ENCODE assay signal across 19 cellular contexts in genomic region chr4:385934-386707, GRCh38. TPM values are rescaled to one million over a fixed set of nuclear protein-coding genes. Genes with fewer than 3 reads are reported as not detected.
DNase-seq lines count a peak whose midpoint lies in the region; ATAC-seq, FAIRE-seq and TF ChIP-seq lines count a peak whose summit lies in the region.
"Had no signal": no experiment of that assay in that cellular context is flagged by ENCODE, and none has a peak within 500 bp of the region (broad histone marks: within the 10 kb centered on the region; RNA-seq: fewer than 3 reads in every experiment).

No MANE protein-coding gene starts in this region.

- no peak for FAIRE-seq in D721Med (lab: Jason Lieb, UNC)

- no peak for ATAC-seq in naive thymus-derived CD4-positive, alpha-beta T cell
- ATAC-seq in GM21360 (IDR thresholded peaks at IDR 0.05; ENCODE audit: unreplicated experiment) (no peak), GM19023 (IDR thresholded peaks at IDR 0.05; ENCODE audit: unreplicated experiment) (no peak)
- ATAC-seq: foreskin keratinocyte, left lung had no signal

- no peak overlapping the region for H3K4me2 ChIP-seq in BLaER1

- POLR2A ChIA-PET in naive thymus-derived CD4-positive, alpha-beta T cell (lab: Charles Lee) = no interaction called here

- H3K9me3 Mint-ChIP-seq in naive thymus-derived CD4-positive, alpha-beta T cell = peaks cover 6 to 100% (median 55%) of the 10 kb centered on the region in 11 donors

- H3K27me3 Mint-ChIP-seq in naive thymus-derived CD4-positive, alpha-beta T cell = no peaks in the 10 kb centered on the region
- H3K27me3 Mint-ChIP-seq: IgD-negative memory B cell had no signal

- peaks cover 4% of the 10 kb centered on the region; the same call in 1 of the 2 replicates for H3K36me3 ChIP-seq in BLaER1
- no peaks in the 10 kb centered on the region for H3K36me3 ChIP-seq in HUES64 (ENCODE audit: insufficient read depth, low read length)
- H3K36me3 ChIP-seq in naive thymus-derived CD4-positive, alpha-beta T cell (ENCODE audit: control insufficient read depth in 2 of 3, insufficient read depth in 3 of 3, low read length in 3 of 3) = peaks cover 0 to 6% (median 0%) of the 10 kb centered on the region in 3 experiments
- H3K36me3 ChIP-seq: left lung had no signal

- no peak overlapping the region for H3K27ac Mint-ChIP-seq in naive thymus-derived CD4-positive, alpha-beta T cell
- H3K27ac Mint-ChIP-seq: activated naive CD8-positive, alpha-beta T cell treated with anti-CD3 and anti-CD28 coated beads, Interleukin-2, amount 10 ng/mL, durations not matched to agents 7 days and 5 days; IgD-negative memory B cell had no signal

- no peaks in the 10 kb centered on the region for H4K20me1 ChIP-seq in BLaER1

- H3K27ac ChIP-seq in BLaER1 = no peak overlapping the region
- H3K27ac ChIP-seq in HUES64 (ENCODE audit: low read depth, low read length) = no peak overlapping the region
- no peak overlapping the region for H3K27ac ChIP-seq in naive thymus-derived CD4-positive, alpha-beta T cell (ENCODE audit: low read depth, low read length)
- H3K27ac ChIP-seq: foreskin keratinocyte, left lung, tibial nerve had no signal

- intact Hi-C loops in naive thymus-derived CD4-positive, alpha-beta T cell (cut with micrococcal nuclease) = no loop called here

- no peak overlapping the region for H3K4me3 Mint-ChIP-seq in naive thymus-derived CD4-positive, alpha-beta T cell
- H3K4me3 Mint-ChIP-seq: activated naive CD8-positive, alpha-beta T cell treated with anti-CD3 and anti-CD28 coated beads, Interleukin-2, amount 10 ng/mL, durations not matched to agents 7 days and 5 days had no signal

- H3K9ac ChIP-seq in BLaER1 (no peak overlapping the region), HUES64 (ENCODE audit: low read depth, low read length) (no peak overlapping the region)

- H3K36me3 Mint-ChIP-seq in naive thymus-derived CD4-positive, alpha-beta T cell = peaks cover 0 to 39% (median 12%) of the 10 kb centered on the region in 5 donors

- CTCF ChIA-PET in naive thymus-derived CD4-positive, alpha-beta T cell (lab: Charles Lee) = no interaction called here

- H3K9me3 ChIP-seq in BLaER1 (peaks cover 88% of the 10 kb centered on the region), HUES64 (ENCODE audit: insufficient read depth, low read depth, low read length) (peaks cover 72% of the 10 kb centered on the region)
- H3K9me3 ChIP-seq in naive thymus-derived CD4-positive, alpha-beta T cell (ENCODE audit: control insufficient read depth in 2 of 3, low read length in 3 of 3) = peaks cover 23 to 95% (median 54%) of the 10 kb centered on the region in 3 experiments

- WGBS in HUES64 = 95% methylated on average over 46 of the region's 46 CpGs

- H3K4me1 ChIP-seq in BLaER1 (peaks cover 31% of the 10 kb centered on the region), HUES64 (ENCODE audit: insufficient read depth, low read length) (no peaks in the 10 kb centered on the region)
- H3K4me1 ChIP-seq in naive thymus-derived CD4-positive, alpha-beta T cell (ENCODE audit: control insufficient read depth in 2 of 2, insufficient read depth in 2 of 2, low read length in 2 of 2) = peaks cover 0 to 8% of the 10 kb centered on the region in 2 donors
- H3K4me1 ChIP-seq: foreskin keratinocyte, left lung, tibial nerve had no signal

- no peak for DNase-seq in fibroblast of mammary gland (ENCODE audit: low read depth)
- no peak for DNase-seq in naive thymus-derived CD4-positive, alpha-beta T cell
- no peak for DNase-seq in D721Med (ENCODE audit: insufficient read length, low spot score)
- no peak for DNase-seq in ecto neural progenitor cell (ENCODE audit: low spot score)
- DNase-seq: activated CD4-positive, alpha-beta T cell treated with anti-CD3 and anti-CD28 coated beads for 4 hours; activated naive CD8-positive, alpha-beta T cell treated with anti-CD3 and anti-CD28 coated beads, Interleukin-2, amount 10 ng/mL, durations not matched to agents 7 days and 5 days; DMS79 treated with DMSO at 0.1 percent for 48 hours; foreskin keratinocyte; hypothalamus; NCI-H146; NCI-H2171 treated with DMSO at 0.1 percent for 48 hours; stimulated activated naive CD4-positive, alpha-beta T cell had no signal

- TF ChIP-seq CTCF in fibroblast of mammary gland (conservative IDR thresholded peaks at IDR 0.05; ENCODE audit: control insufficient read depth, insufficient read depth, low read depth, low read length) = no peak
- TF ChIP-seq CTCF in D721Med (IDR thresholded peaks at IDR 0.05; ENCODE audit: insufficient read depth, missing control alignments) = no peak

- peaks cover 0 to 12% (median 3%) of the 10 kb centered on the region in 7 donors for H3K4me1 Mint-ChIP-seq in naive thymus-derived CD4-positive, alpha-beta T cell

- H3K27me3 ChIP-seq in BLaER1 (0 out of 2 replicates have a peak, but pooled peaks cover 4% of the 10 kb centered on the region), HUES64 (ENCODE audit: insufficient read depth, low read length) (no peaks in the 10 kb centered on the region)
- H3K27me3 ChIP-seq in naive thymus-derived CD4-positive, alpha-beta T cell (ENCODE audit: control insufficient read depth in 2 of 2, insufficient read depth in 2 of 2, low read length in 2 of 2) = no peaks in the 10 kb centered on the region
- H3K27me3 ChIP-seq: tibial nerve had no signal

- peak overlapping the region; percentile 34; the same call in 1 of the 2 replicates for H3K4me3 ChIP-seq in BLaER1
- peak overlapping the region; percentile 22; the same call in 1 of the 2 replicates for H3K4me3 ChIP-seq in HUES64 (ENCODE audit: low read length)
- H3K4me3 ChIP-seq in fibroblast of mammary gland (ENCODE audit: control insufficient read depth, low read depth, low read length) = peak overlapping the region; percentile 38
- H3K4me3 ChIP-seq in naive thymus-derived CD4-positive, alpha-beta T cell (ENCODE audit: low read length) = peak overlapping the region; percentile 31
- H3K4me3 ChIP-seq: left lung, tibial nerve had no signal

RNA-seq across cellular contexts. Expression of gene ZNF141, which starts 48.5 kb away (rescaled TPM):
- 15.2 TPM for polyA plus RNA-seq in HUES64 (2013, experiment 1 of 2)
- 13.9 TPM for polyA plus RNA-seq in HUES64 (2013, experiment 2 of 2)
- 10 to 100 TPM; 19.7 to 76.1 (median 29.0) TPM for total RNA-seq in naive thymus-derived CD4-positive, alpha-beta T cell
- polyA plus RNA-seq in naive thymus-derived CD4-positive, alpha-beta T cell = 10 to 100 TPM; 10.7 to 17.7 TPM
